ENCODE assay signal across 22 cellular contexts in genomic region chr10:127338391-127339108, GRCh38.
A peak's percentile ranks its signal among the peaks of the same experiment; 100 is the strongest.
DNase-seq lines count a peak whose midpoint lies in the region; ATAC-seq and TF ChIP-seq lines count a peak whose summit lies in the region.
"Had no signal": no experiment of that assay in that cellular context is flagged by ENCODE, and none has a peak within 500 bp of the region (broad histone marks: within the 10 kb centered on the region; RNA-seq: fewer than 3 reads in every experiment).

No MANE protein-coding gene starts in this region.

- TF ChIP-seq POLR2A in heart left ventricle (IDR thresholded peaks at IDR 0.05): no peak

- no peak overlapping the region for H3K4me3 Mint-ChIP-seq in effector memory CD8-positive, alpha-beta T cell
- H3K4me3 Mint-ChIP-seq: activated CD8-positive, alpha-beta T cell treated with anti-CD3 and anti-CD28 coated beads for 36 hours; activated naive CD4-positive, alpha-beta T cell treated with anti-CD3 and anti-CD28 coated beads, Interleukin-2, amount 10 ng/mL, durations not matched to agents 7 days and 5 days; activated T-cell treated with anti-CD3 and anti-CD28 coated beads, Interleukin-2, amount 50 U/mL, for 24 hours; nephron; stimulated activated naive CD8-positive, alpha-beta T cell treated with anti-CD3 and anti-CD28 coated beads, Interleukin-15, Interleukin-2, amounts not matched to agents 100 ng/mL and 50 ng/mL, for 24 hours had no signal

- peaks cover 0 to 10% of the 10 kb centered on the region in 2 donors for H3K27me3 Mint-ChIP-seq in effector memory CD8-positive, alpha-beta T cell
- H3K27me3 Mint-ChIP-seq: activated CD8-positive, alpha-beta T cell treated with anti-CD3 and anti-CD28 coated beads for 36 hours; progenitor cell of endocrine pancreas; stimulated activated naive CD8-positive, alpha-beta T cell treated with anti-CD3 and anti-CD28 coated beads, Interleukin-15, Interleukin-2, amounts not matched to agents 100 ng/mL and 50 ng/mL, for 24 hours had no signal

- H3K4me3 ChIP-seq in heart left ventricle (no peak overlapping the region), right atrium auricular region (no peak overlapping the region), lower lobe of right lung (no peak overlapping the region)
- H3K4me3 ChIP-seq: ascending aorta, MG63 had no signal

- peak; percentile 41 to 85 (median 54) for ATAC-seq in heart left ventricle
- peak; percentile 56 to 77 for ATAC-seq in lower lobe of right lung
- ATAC-seq in effector memory CD8-positive, alpha-beta T cell (replicated peaks): no peak
- ATAC-seq in GM19395 (IDR thresholded peaks at IDR 0.05; ENCODE audit: unreplicated experiment): no peak
- ATAC-seq: activated CD4-positive, CD25-positive, alpha-beta regulatory T cell treated with anti-CD3 and anti-CD28 coated beads, Interleukin-2, amount 50 U/mL, for 24 hours; activated CD8-positive, alpha-beta T cell treated with anti-CD3 and anti-CD28 coated beads for 36 hours had no signal

- intact Hi-C loops in heart left ventricle (cut with DNase I): loop anchor here in 2 of 10 donors (10.0 kb wide), 2 partner anchors 144 to 224 kb away; partner anchors contain the start of gene INSYN2A (in 1 of the 2)
- intact Hi-C loops in lower lobe of right lung (cut with DNase I): no loop called here

- no peaks in the 10 kb centered on the region for H3K4me1 Mint-ChIP-seq in effector memory CD8-positive, alpha-beta T cell (ENCODE audit: low read depth in 2 of 2)
- H3K4me1 Mint-ChIP-seq: activated naive CD4-positive, alpha-beta T cell treated with anti-CD3 and anti-CD28 coated beads, Interleukin-2, amount 10 ng/mL, durations not matched to agents 7 days and 5 days had no signal

- H3K9me3 Mint-ChIP-seq in effector memory CD8-positive, alpha-beta T cell: no peaks in the 10 kb centered on the region
- H3K9me3 Mint-ChIP-seq: activated CD8-positive, alpha-beta T cell treated with anti-CD3 and anti-CD28 coated beads for 36 hours; activated naive CD4-positive, alpha-beta T cell treated with anti-CD3 and anti-CD28 coated beads, Interleukin-2, amount 10 ng/mL, durations not matched to agents 7 days and 5 days; activated T-cell treated with anti-CD3 and anti-CD28 coated beads, Interleukin-2, amount 50 U/mL, for 24 hours; nephron; stimulated activated naive CD8-positive, alpha-beta T cell treated with anti-CD3 and anti-CD28 coated beads, Interleukin-15, Interleukin-2, amounts not matched to agents 100 ng/mL and 50 ng/mL, for 24 hours had no signal

- H3K27me3 ChIP-seq in heart left ventricle: no peaks in the 10 kb centered on the region
- H3K27me3 ChIP-seq in right atrium auricular region: no peaks in the 10 kb centered on the region
- H3K27me3 ChIP-seq in lower lobe of right lung (ENCODE audit: low read depth): no peaks in the 10 kb centered on the region
- H3K27me3 ChIP-seq: ascending aorta, MG63 had no signal

- TF ChIP-seq CTCF in heart left ventricle (IDR thresholded peaks at IDR 0.05): no peak
- TF ChIP-seq CTCF in right atrium auricular region (IDR thresholded peaks at IDR 0.05): no peak
- TF ChIP-seq CTCF in lower lobe of right lung (IDR thresholded peaks at IDR 0.05): no peak

- H3K36me3 ChIP-seq in heart left ventricle (peaks cover 0 to 8% (median 0%) of the 10 kb centered on the region in 9 donors), right atrium auricular region (no peaks in the 10 kb centered on the region), lower lobe of right lung (peaks cover under 1% of the 10 kb centered on the region)
- H3K36me3 ChIP-seq: ascending aorta, MG63 had no signal

- peak overlapping the region in 1 of 12 donors; percentile 20 for H3K27ac ChIP-seq in heart left ventricle
- H3K27ac ChIP-seq in right atrium auricular region: no peak overlapping the region
- H3K27ac ChIP-seq in lower lobe of right lung: no peak overlapping the region
- H3K27ac ChIP-seq: ascending aorta, C4-2B, RWPE1 had no signal

- no peak overlapping the region for H3K27ac Mint-ChIP-seq in effector memory CD8-positive, alpha-beta T cell
- H3K27ac Mint-ChIP-seq: activated CD8-positive, alpha-beta T cell treated with anti-CD3 and anti-CD28 coated beads for 36 hours; activated naive CD4-positive, alpha-beta T cell treated with anti-CD3 and anti-CD28 coated beads, Interleukin-2, amount 10 ng/mL, durations not matched to agents 7 days and 5 days; activated T-cell treated with anti-CD3 and anti-CD28 coated beads, Interleukin-2, amount 50 U/mL, for 24 hours; nephron; progenitor cell of endocrine pancreas; stimulated activated naive CD8-positive, alpha-beta T cell treated with anti-CD3 and anti-CD28 coated beads, Interleukin-15, Interleukin-2, amounts not matched to agents 100 ng/mL and 50 ng/mL, for 24 hours had no signal

- DNase-seq in heart left ventricle: no peak
- DNase-seq in right atrium auricular region (ENCODE audit: low spot score): no peak
- peak; percentile 8 for DNase-seq in fibroblast of peridontal ligament (ENCODE audit: extremely low read depth)
- DNase-seq in lower lobe of right lung: no peak
- DNase-seq in effector memory CD8-positive, alpha-beta T cell: no peak
- no peak for DNase-seq in NCI-H2196 (lab: John Stamatoyannopoulos, UW; ENCODE audit: unreplicated experiment)
- DNase-seq in H4 (ENCODE audit: low spot score): no peak
- DNase-seq: activated CD8-positive, alpha-beta T cell treated with anti-CD3 and anti-CD28 coated beads for 36 hours; activated naive CD4-positive, alpha-beta T cell treated with anti-CD3 and anti-CD28 coated beads, Interleukin-2, amount 10 ng/mL, durations not matched to agents 7 days and 5 days; activated T-cell treated with anti-CD3 and anti-CD28 coated beads, Interleukin-2, amount 50 U/mL, for 24 hours; MG63; NCI-H1417 treated with DMSO at 0.1 percent for 48 hours; NCI-H526 treated with DMSO at 0.1 percent for 48 hours; stimulated activated CD4-positive, alpha-beta T cell treated with anti-CD3 and anti-CD28 coated beads, Interleukin-4, amount 100 ng/mL, for 24 hours had no signal

- H3K9me3 ChIP-seq in heart left ventricle: no peaks in the 10 kb centered on the region
- H3K9me3 ChIP-seq in right atrium auricular region: no peaks in the 10 kb centered on the region
- no peaks in the 10 kb centered on the region for H3K9me3 ChIP-seq in lower lobe of right lung
- H3K9me3 ChIP-seq: ascending aorta, MG63 had no signal

- H3K4me1 ChIP-seq in heart left ventricle: peaks cover 0 to 14% (median 7%) of the 10 kb centered on the region in 12 donors
- H3K4me1 ChIP-seq in right atrium auricular region: peaks cover 0 to 10% of the 10 kb centered on the region in 2 donors
- H3K4me1 ChIP-seq in lower lobe of right lung: peaks cover 15% of the 10 kb centered on the region
- H3K4me1 ChIP-seq: ascending aorta had no signal

- WGBS in heart left ventricle, 4 donors: 83 to 87% (median 86%) methylated on average over 10 of the region's 10 CpGs

- no peaks in the 10 kb centered on the region for H3K36me3 Mint-ChIP-seq in effector memory CD8-positive, alpha-beta T cell (ENCODE audit: insufficient read depth)
- H3K36me3 Mint-ChIP-seq: activated naive CD4-positive, alpha-beta T cell treated with anti-CD3 and anti-CD28 coated beads, Interleukin-2, amount 10 ng/mL, durations not matched to agents 7 days and 5 days had no signal

Comparison
In these comparisons a context has a peak if more than half of its experiments do, and no peak if none do; other contexts are left out.
1. ATAC-seq: peak in heart left ventricle (4 of 4) and lower lobe of right lung (2 of 2); none in effector memory CD8-positive, alpha-beta T cell (single experiment) and GM19395 (single experiment).